In the genomic region with DNA sequence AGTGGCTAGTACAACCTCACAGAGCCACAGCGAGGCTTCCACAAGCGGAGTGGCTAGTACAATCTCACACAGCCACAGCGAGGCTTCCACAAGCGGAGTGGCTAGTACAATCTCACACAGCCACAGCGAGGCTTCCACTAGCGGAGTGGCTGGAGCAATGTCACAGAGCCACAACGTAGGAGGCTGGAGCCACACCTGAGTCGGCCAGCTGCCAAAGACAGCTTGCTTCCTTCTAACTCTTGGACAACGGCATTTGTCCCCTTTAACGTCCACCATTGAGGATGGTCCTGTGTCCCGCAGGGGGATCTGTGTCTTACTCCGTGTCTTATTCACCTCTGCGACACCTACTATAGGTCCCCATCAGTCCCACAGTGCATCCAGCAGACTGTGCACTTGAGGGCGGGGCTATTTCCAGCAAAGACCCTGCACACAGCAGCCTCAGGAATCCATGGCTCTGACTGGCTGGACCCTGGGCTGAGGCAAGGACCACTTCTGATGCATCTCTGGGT, we compare ENCODE assay signal across 1 cellular context.
TF ChIP-seq lines count a peak whose summit lies in the region.

No MANE protein-coding gene starts in this region.

TF ChIP-seq in H1, 55 proteins besides CTCF, POLR2A, EP300 and RAD21:
- no peak for TF ChIP-seq FOSL1 (IDR thresholded peaks at IDR 0.05; ENCODE audit: insufficient read depth, low read depth, low read length)
- no peak for TF ChIP-seq E2F6 (IDR thresholded peaks at IDR 0.05)
- TF ChIP-seq GABPA (IDR thresholded peaks at IDR 0.05; ENCODE audit: borderline replicate concordance, insufficient read depth, low read length): no peak
- no peak for TF ChIP-seq CEBPB (IDR thresholded peaks at IDR 0.05; ENCODE audit: low read depth, low read length)
- TF ChIP-seq ZNF274 (IDR thresholded peaks at IDR 0.05; ENCODE audit: borderline replicate concordance, extremely low read depth, low read length): no peak
- no peak for TF ChIP-seq CHD2 (IDR thresholded peaks at IDR 0.05; ENCODE audit: low read length)
- no peak for TF ChIP-seq TBP (IDR thresholded peaks at IDR 0.05; ENCODE audit: low read depth, low read length)
- TF ChIP-seq TEAD4 (IDR thresholded peaks at IDR 0.05; ENCODE audit: low read depth, low read length): no peak
- TF ChIP-seq CREB1 (IDR thresholded peaks at IDR 0.05): no peak
- TF ChIP-seq KDM5A (IDR thresholded peaks at IDR 0.05; ENCODE audit: low read length): no peak
- TF ChIP-seq PHF8 (conservative IDR thresholded peaks at IDR 0.05; ENCODE audit: low read depth, low read length): no peak
- TF ChIP-seq MAX (IDR thresholded peaks at IDR 0.05): no peak
- TF ChIP-seq RNF2 (IDR thresholded peaks at IDR 0.05; ENCODE audit: borderline replicate concordance, low read depth, low read length, missing control alignments, poor library complexity, severe bottlenecking): no peak
- TF ChIP-seq, protein P1, sequence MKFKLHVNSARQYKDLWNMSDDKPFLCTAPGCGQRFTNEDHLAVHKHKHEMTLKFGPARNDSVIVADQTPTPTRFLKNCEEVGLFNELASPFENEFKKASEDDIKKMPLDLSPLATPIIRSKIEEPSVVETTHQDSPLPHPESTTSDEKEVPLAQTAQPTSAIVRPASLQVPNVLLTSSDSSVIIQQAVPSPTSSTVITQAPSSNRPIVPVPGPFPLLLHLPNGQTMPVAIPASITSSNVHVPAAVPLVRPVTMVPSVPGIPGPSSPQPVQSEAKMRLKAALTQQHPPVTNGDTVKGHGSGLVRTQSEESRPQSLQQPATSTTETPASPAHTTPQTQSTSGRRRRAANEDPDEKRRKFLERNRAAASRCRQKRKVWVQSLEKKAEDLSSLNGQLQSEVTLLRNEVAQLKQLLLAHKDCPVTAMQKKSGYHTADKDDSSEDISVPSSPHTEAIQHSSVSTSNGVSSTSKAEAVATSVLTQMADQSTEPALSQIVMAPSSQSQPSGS (IDR thresholded peaks at IDR 0.05; ENCODE audit: low read length): no peak
- TF ChIP-seq BACH1 (IDR thresholded peaks at IDR 0.05; ENCODE audit: low read length): no peak
- no peak for TF ChIP-seq USF2 (IDR thresholded peaks at IDR 0.05; ENCODE audit: low read length)
